ENCODE assay signal across 27 cellular contexts in the genomic region with DNA sequence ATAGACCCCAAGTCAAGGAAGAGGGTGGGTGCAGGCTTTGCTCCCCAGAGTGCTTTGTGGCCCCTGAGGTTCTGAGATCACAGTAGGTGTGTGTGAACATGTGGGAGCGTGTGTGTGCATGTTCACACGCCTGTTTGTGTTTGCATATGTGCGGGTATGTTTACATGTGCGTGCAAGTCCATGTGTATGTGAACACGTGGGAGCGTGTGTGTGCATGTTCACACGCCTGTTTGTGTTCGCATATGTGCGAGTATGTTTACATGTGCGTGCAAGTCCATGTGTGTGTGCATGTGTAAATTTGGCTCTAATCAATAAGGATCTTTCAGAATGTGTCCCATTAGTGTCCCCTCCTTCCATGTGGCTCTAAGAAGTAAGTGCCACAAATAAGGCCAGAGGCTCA.
"Had no signal": no experiment of that assay in that cellular context is flagged by ENCODE, and none has a peak within 500 bp of the region (broad histone marks: within the 10 kb centered on the region; RNA-seq: fewer than 3 reads in every experiment).

No MANE protein-coding gene starts in this region.

- H3K4me3 ChIP-seq: esophagus squamous epithelium, lung, mucosa of descending colon, ovary, psoas muscle, skin epidermis, spleen, testis, tibial artery had no signal

- H3K27ac Mint-ChIP-seq: effector memory CD8-positive, alpha-beta T cell; mesothelial cell of epicardium; natural killer cell treated with Interleukin-12 subunit alpha and Interleukin-12 subunit beta and Interleukin-15 and Interleukin-18, amount 100 ng/mL, for 72 hours; stimulated activated memory B cell treated with anti-CD40 and anti-IgM and Interleukin-4, amounts not matched to agents 10 μg/mL and 1 μg/mL and 100 μg/mL, for 72 hours had no signal

- H3K27me3 ChIP-seq: ovary, testis had no signal

- DNase-seq: cortex of kidney; effector memory CD8-positive, alpha-beta T cell; erythroblast; esophagus squamous epithelium; foreskin melanocyte; head of caudate nucleus; kidney; mesenchymal stem cell; mucosa of descending colon; naive B cell; occipital lobe; ovary; posterior cingulate gyrus; psoas muscle; spleen; stimulated activated CD4-positive, alpha-beta T cell treated with anti-CD3 and anti-CD28 coated beads, Interleukin-4, amount 100 ng/mL, for 4 hours; stimulated activated naive CD8-positive, alpha-beta T cell treated with anti-CD3 and anti-CD28 coated beads, Interleukin-15, Interleukin-2, amounts not matched to agents 100 U/mL and 50 U/mL, for 24 hours; testis; tibial artery had no signal

- H3K36me3 ChIP-seq: esophagus squamous epithelium, ovary, spleen, tibial artery had no signal

- H3K4me3 Mint-ChIP-seq: effector memory CD8-positive, alpha-beta T cell; mesothelial cell of epicardium; naive B cell; natural killer cell treated with Interleukin-12 subunit alpha and Interleukin-12 subunit beta and Interleukin-15 and Interleukin-18, amount 100 ng/mL, for 72 hours; stimulated activated memory B cell treated with anti-CD40 and anti-IgM and Interleukin-4, amounts not matched to agents 10 μg/mL and 1 μg/mL and 100 μg/mL, for 72 hours; type B pancreatic cell had no signal

- H3K36me3 Mint-ChIP-seq: mesothelial cell of epicardium; naive B cell; natural killer cell treated with Interleukin-12 subunit alpha and Interleukin-12 subunit beta and Interleukin-15 and Interleukin-18, amount 100 ng/mL, for 72 hours; stimulated activated memory B cell treated with anti-CD40 and anti-IgM and Interleukin-4, amounts not matched to agents 10 μg/mL and 1 μg/mL and 100 μg/mL, for 72 hours; type B pancreatic cell had no signal

- H3K27ac ChIP-seq: esophagus squamous epithelium, psoas muscle, skin epidermis, spleen, testis, tibial artery had no signal

- H3K4me1 Mint-ChIP-seq: naive B cell; stimulated activated memory B cell treated with anti-CD40 and anti-IgM and Interleukin-4, amounts not matched to agents 10 μg/mL and 1 μg/mL and 100 μg/mL, for 72 hours had no signal

- ATAC-seq: effector memory CD8-positive, alpha-beta T cell; left lobe of liver; mucosa of descending colon; natural killer cell treated with Interleukin-12 subunit alpha and Interleukin-12 subunit beta and Interleukin-15 and Interleukin-18, amount 100 ng/mL, for 72 hours; psoas muscle; right cardiac atrium; stimulated activated memory B cell treated with anti-CD40 and anti-IgM and Interleukin-4, amounts not matched to agents 10 μg/mL and 1 μg/mL and 100 μg/mL, for 72 hours; stimulated activated naive CD8-positive, alpha-beta T cell treated with anti-CD3 and anti-CD28 coated beads, Interleukin-15, Interleukin-2, amounts not matched to agents 100 U/mL and 50 U/mL, for 24 hours had no signal

- H3K9me3 ChIP-seq: esophagus squamous epithelium, mucosa of descending colon, ovary, psoas muscle, spleen, testis, tibial artery had no signal

- H3K9me3 Mint-ChIP-seq: effector memory CD8-positive, alpha-beta T cell; mesothelial cell of epicardium; naive B cell; natural killer cell treated with Interleukin-12 subunit alpha and Interleukin-12 subunit beta and Interleukin-15 and Interleukin-18, amount 100 ng/mL, for 72 hours; stimulated activated memory B cell treated with anti-CD40 and anti-IgM and Interleukin-4, amounts not matched to agents 10 μg/mL and 1 μg/mL and 100 μg/mL, for 72 hours; type B pancreatic cell had no signal
